ENCODE assay signal across 8 cellular contexts in the genomic region with DNA sequence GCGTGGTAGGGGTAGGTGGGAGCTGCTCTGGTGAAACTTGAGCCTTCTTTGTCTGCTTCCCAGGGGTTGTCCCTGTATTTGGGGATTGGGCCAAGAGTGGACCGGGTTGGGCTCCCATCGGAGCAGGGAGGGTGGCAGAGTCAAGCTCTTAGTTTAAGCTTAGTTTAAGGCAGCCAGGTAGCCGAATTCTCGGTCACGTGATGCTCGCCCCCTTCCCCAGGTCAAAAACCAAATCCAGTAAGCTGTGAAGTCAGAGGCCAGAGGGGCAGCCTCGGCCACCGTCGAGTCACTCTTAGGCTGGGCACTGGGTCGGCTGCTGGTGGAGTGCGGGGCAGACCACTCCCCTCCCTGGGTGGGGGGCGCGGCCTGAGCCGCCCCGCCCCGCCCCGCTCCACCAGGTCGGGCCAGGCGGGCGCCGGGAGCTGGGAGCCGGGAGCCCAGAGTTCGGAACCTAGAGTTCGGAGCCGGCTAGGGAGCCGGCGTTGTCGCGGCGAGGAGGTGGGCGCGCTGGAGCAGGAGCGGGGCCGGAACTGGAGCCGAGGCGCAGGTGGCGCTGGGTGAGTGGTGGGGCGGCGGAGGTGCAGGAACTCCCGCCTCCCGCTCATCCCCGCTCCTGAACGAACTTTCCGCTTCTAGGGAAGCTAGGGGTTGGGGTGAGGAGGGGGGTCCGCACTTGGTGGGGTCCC. TPM values are rescaled to one million over a fixed set of nuclear protein-coding genes. Genes with fewer than 3 reads are reported as not detected.
DNase-seq lines count a peak whose midpoint lies in the region; ATAC-seq and TF ChIP-seq lines count a peak whose summit lies in the region.

No MANE protein-coding gene starts in this region.

- H3K4me3 ChIP-seq in AG04450 (ENCODE audit: low read depth, low read length) (peak overlapping the region; percentile 90), heart right ventricle (peak overlapping the region; percentile 44 to 93 (median 85))

- H3K9me3 ChIP-seq in AG04450 (ENCODE audit: control insufficient read depth, insufficient read depth, low read length) (no peaks in the 10 kb centered on the region; the same call in 1 of the 2 replicates), heart right ventricle (no peaks in the 10 kb centered on the region)

- ATAC-seq in heart right ventricle (peak in 1 of 8 donors; percentile 4), GM18517 (IDR thresholded peaks at IDR 0.05; ENCODE audit: unreplicated experiment) (no peak)

- H3K27me3 ChIP-seq in AG04450 (ENCODE audit: control insufficient read depth, insufficient read depth, low read length) = no peaks in the 10 kb centered on the region
- no peaks in the 10 kb centered on the region for H3K27me3 ChIP-seq in heart right ventricle

- POLR2A ChIA-PET in AG04450 (lab: Yijun Ruan, JAX) = interaction anchor here (0.5 to 3.3 kb wide), 3 partner anchors 11 to 64 kb away, joined by 5 to 20 read pairs (median 7); no protein-coding TSS in a partner anchor

- H3K27ac ChIP-seq in AG04450 (ENCODE audit: low read depth, low read length) (peak overlapping the region; percentile 95), heart right ventricle (peak overlapping the region; percentile 98 to 100 (median 100))

- TF ChIP-seq CTCF in AG04450 (IDR thresholded peaks at IDR 0.05; ENCODE audit: low read depth, low read length) (no peak), heart right ventricle (IDR thresholded peaks at IDR 0.05) (no peak)

- in situ Hi-C loops in GM18951 (cut with MboI; ENCODE audit: low sequenced_read_pairs, unreplicated experiment) = no loop called here

- CTCF ChIA-PET in AG04450 (lab: Charles Lee) = interaction anchor here (1.4 to 12.4 kb wide), 7 partner anchors 10 to 45 kb away, joined by 3 to 271 read pairs (median 19); a partner anchor contains a TSS

- H3K4me1 ChIP-seq in heart right ventricle = peaks cover 7 to 45% (median 35%) of the 10 kb centered on the region in 9 donors

- peak; percentile 48 for TF ChIP-seq POLR2A in GM18951 (IDR thresholded peaks at IDR 0.05; ENCODE audit: extremely low read depth, insufficient read depth, insufficient read length)

- no peak for DNase-seq in AG04450 (ENCODE audit: low read depth, low spot score)
- DNase-seq in NCI-H526 treated with DMSO at 0.1 percent for 48 hours (lab: John Stamatoyannopoulos, UW) = peak; percentile 8
- DNase-seq in activated naive CD4-positive, alpha-beta T cell treated with Interleukin-2 at 50 U/mL for 16 hours = peak; percentile 44
- DNase-seq in heart right ventricle = peak in 1 of 2 donors; percentile 48
- DNase-seq in retina = peak; percentile 80
- no peak for DNase-seq in NCI-H2029 (lab: John Stamatoyannopoulos, UW)

- intact Hi-C loops in heart right ventricle (cut with DNase I) = loop anchor here in 3 of 10 donors (1.0 to 10.0 kb wide), 5 partner anchors 16 to 68 kb away; a partner anchor contains a TSS

- H3K36me3 ChIP-seq in heart right ventricle = peaks cover 0 to 23% (median 0%) of the 10 kb centered on the region in 9 donors

- 5% methylated on average over 43 to 46 of the region's 46 CpGs for WGBS in heart right ventricle, 2 donors

RNA-seq across cellular contexts. Expression of a gene that starts 2.8 kb away (rescaled TPM):
- 33.3 and 54.3 TPM in 2 replicates for polyA plus RNA-seq in AG04450 (2011; rRNA removed)
- 37.5 and 58.6 TPM in 2 replicates for polyA minus RNA-seq in AG04450 (2011; rRNA and poly(A)+ RNA removed)
- total RNA-seq in heart right ventricle = 10 to 100 TPM; 28.6 to 48.3 (median 38.9) TPM
- polyA plus RNA-seq in heart right ventricle = 10 to 100 TPM; 43.8 to 73.7 TPM

RNA-seq across cellular contexts. Expression of a gene that starts 9.5 kb away (rescaled TPM):
- polyA plus RNA-seq in AG04450 (2011; rRNA removed) (4.3 and 6.9 TPM in 2 replicates), heart right ventricle (1 to 10 TPM; 4.2 to 6.1 TPM)
- polyA minus RNA-seq in AG04450 (2011; rRNA and poly(A)+ RNA removed) = 5.5 and 7.8 TPM in 2 replicates
- total RNA-seq in heart right ventricle = 1 to 10 TPM; 4.7 to 7.7 (median 5.4) TPM

RNA-seq across cellular contexts. Expression of a gene that starts 9.5 kb away (rescaled TPM):
- polyA plus RNA-seq in AG04450 (2011; rRNA removed) (72.3 and 88.0 TPM in 2 replicates), heart right ventricle (100 to 1,000 TPM; 102 to 123 TPM)
- 14.0 and 20.0 TPM in 2 replicates for polyA minus RNA-seq in AG04450 (2011; rRNA and poly(A)+ RNA removed)
- 10 to 100 TPM; 43.8 to 73.4 (median 55.2) TPM for total RNA-seq in heart right ventricle

RNA-seq across cellular contexts. Expression of a gene that starts 27.5 kb away (rescaled TPM):
- 10.5 and 14.4 TPM in 2 replicates for polyA plus RNA-seq in AG04450 (2011; rRNA removed)
- 13.0 and 17.4 TPM in 2 replicates for polyA minus RNA-seq in AG04450 (2011; rRNA and poly(A)+ RNA removed)
- total RNA-seq in heart right ventricle = 1 to 10 TPM in 2 of 10 donors, under 1 TPM in 8; 0.26 to 1.6 (median 0.80) TPM
- 1 to 10 TPM in 1 of 2 donors, under 1 TPM in 1; 0.20 to 1.6 TPM for polyA plus RNA-seq in heart right ventricle

RNA-seq across cellular contexts. Expression of a gene that starts 34.1 kb away (rescaled TPM):
- 0.27 and 0.60 TPM in 2 replicates for polyA plus RNA-seq in AG04450 (2011; rRNA removed)
- 0.26 and 0.37 TPM in 2 replicates for polyA minus RNA-seq in AG04450 (2011; rRNA and poly(A)+ RNA removed)
- under 1 TPM in 9 of 10 donors, not detected in 1; 0.17 to 0.60 (median 0.22) TPM for total RNA-seq in heart right ventricle
- under 1 TPM; 0.13 to 0.66 TPM for polyA plus RNA-seq in heart right ventricle

Comparison
In these comparisons a context has a peak if more than half of its experiments do, and no peak if none do; other contexts are left out.
1. DNase-seq: peak in NCI-H526 treated with DMSO at 0.1 percent for 48 hours (single experiment), activated naive CD4-positive, alpha-beta T cell treated with Interleukin-2 at 50 U/mL for 16 hours (single experiment) and retina (single experiment); none in AG04450 (single experiment) and NCI-H2029 (single experiment).